ENCODE assay signal across 1 cellular context in genomic region chr5:62256161-62257017, GRCh38.
TF ChIP-seq lines count a peak whose summit lies in the region.

No MANE protein-coding gene starts in this region.

TF ChIP-seq in GM12878, 131 proteins besides CTCF, POLR2A, EP300 and RAD21 (continued from another document and continues in another):
- TF ChIP-seq SKIL (IDR thresholded peaks at IDR 0.05; ENCODE audit: low read depth, poor library complexity, severe bottlenecking) (peak; percentile 18), CBFB (IDR thresholded peaks at IDR 0.05; ENCODE audit: low read depth) (0 out of 2 replicates have a peak, but pooled peaks have one; percentile 45), HDGF (IDR thresholded peaks at IDR 0.05) (peak; percentile 36; the same call in 1 of the 2 replicates), EED (IDR thresholded peaks at IDR 0.05; ENCODE audit: low read depth) (no peak), DPF2 (IDR thresholded peaks at IDR 0.05) (peak; percentile 86), CREB1 (IDR thresholded peaks at IDR 0.05; ENCODE audit: low read depth) (no peak), ZBTB40 (IDR thresholded peaks at IDR 0.05; ENCODE audit: borderline replicate concordance) (no peak; the same call in 1 of the 2 replicates), REST (IDR thresholded peaks at IDR 0.05; ENCODE audit: low read depth, low read length) (no peak), SPI1 (IDR thresholded peaks at IDR 0.05; ENCODE audit: borderline replicate concordance, insufficient read depth, low read depth, low read length) (peak; percentile 60; the same call in 1 of the 2 replicates), GATAD2B (conservative IDR thresholded peaks at IDR 0.05; ENCODE audit: low read depth) (no peak; the same call in 1 of the 2 replicates), SREBF1 (IDR thresholded peaks at IDR 0.05; ENCODE audit: low read length) (no peak), KAT2A (conservative IDR thresholded peaks at IDR 0.05; ENCODE audit: control insufficient read depth, low read depth, low read length) (no peak), TBL1XR1 (IDR thresholded peaks at IDR 0.05; ENCODE audit: low read depth, low read length) (no peak), IRF3 (IDR thresholded peaks at IDR 0.05) (no peak), GABPA (IDR thresholded peaks at IDR 0.05; ENCODE audit: low read depth) (0 out of 2 replicates have a peak, but pooled peaks have one; percentile 30), TAF1 (IDR thresholded peaks at IDR 0.05; ENCODE audit: borderline replicate concordance, low read depth, low read length) (no peak), E4F1 (IDR thresholded peaks at IDR 0.05; ENCODE audit: borderline replicate concordance, partially characterized antibody) (no peak), MYB (IDR thresholded peaks at IDR 0.05; ENCODE audit: borderline replicate concordance, low read depth, low read length) (no peak), HDAC6 (IDR thresholded peaks at IDR 0.05; ENCODE audit: unreplicated experiment) (no peak), TCF3 (IDR thresholded peaks at IDR 0.05; ENCODE audit: borderline replicate concordance, insufficient read depth, low read depth, low read length) (no peak), SIN3A (IDR thresholded peaks at IDR 0.05; ENCODE audit: low read depth, low read length) (no peak), WRNIP1 (IDR thresholded peaks at IDR 0.05; ENCODE audit: borderline replicate concordance, low read depth, low read length) (no peak), LARP7 (IDR thresholded peaks at IDR 0.05) (no peak), ATF2 (IDR thresholded peaks at IDR 0.05; ENCODE audit: low read length) (no peak), EZH2 (IDR thresholded peaks at IDR 0.05; ENCODE audit: borderline replicate concordance, control insufficient read depth, low read depth, low read length) (no peak), IKZF1 (conservative IDR thresholded peaks at IDR 0.05) (peak; percentile 85), ZNF622 (IDR thresholded peaks at IDR 0.05) (no peak), RELA (IDR thresholded peaks at IDR 0.05; ENCODE audit: borderline replicate concordance, partially characterized antibody) (no peak), POLR2AphosphoS2 (IDR thresholded peaks at IDR 0.05; ENCODE audit: low read depth, low read length) (no peak), BCL11A (IDR thresholded peaks at IDR 0.05; ENCODE audit: low read depth, low read length) (no peak), EGR1 (IDR thresholded peaks at IDR 0.05; ENCODE audit: borderline replicate concordance in 1 of 2, low read depth in 2 of 2, low read length in 2 of 2) (no peak), NR2C1 (IDR thresholded peaks at IDR 0.05) (no peak), RBBP5 (conservative IDR thresholded peaks at IDR 0.05) (no peak), E2F8 (IDR thresholded peaks at IDR 0.05; ENCODE audit: low read depth, partially characterized antibody) (no peak)
- TF ChIP-seq, protein P1, sequence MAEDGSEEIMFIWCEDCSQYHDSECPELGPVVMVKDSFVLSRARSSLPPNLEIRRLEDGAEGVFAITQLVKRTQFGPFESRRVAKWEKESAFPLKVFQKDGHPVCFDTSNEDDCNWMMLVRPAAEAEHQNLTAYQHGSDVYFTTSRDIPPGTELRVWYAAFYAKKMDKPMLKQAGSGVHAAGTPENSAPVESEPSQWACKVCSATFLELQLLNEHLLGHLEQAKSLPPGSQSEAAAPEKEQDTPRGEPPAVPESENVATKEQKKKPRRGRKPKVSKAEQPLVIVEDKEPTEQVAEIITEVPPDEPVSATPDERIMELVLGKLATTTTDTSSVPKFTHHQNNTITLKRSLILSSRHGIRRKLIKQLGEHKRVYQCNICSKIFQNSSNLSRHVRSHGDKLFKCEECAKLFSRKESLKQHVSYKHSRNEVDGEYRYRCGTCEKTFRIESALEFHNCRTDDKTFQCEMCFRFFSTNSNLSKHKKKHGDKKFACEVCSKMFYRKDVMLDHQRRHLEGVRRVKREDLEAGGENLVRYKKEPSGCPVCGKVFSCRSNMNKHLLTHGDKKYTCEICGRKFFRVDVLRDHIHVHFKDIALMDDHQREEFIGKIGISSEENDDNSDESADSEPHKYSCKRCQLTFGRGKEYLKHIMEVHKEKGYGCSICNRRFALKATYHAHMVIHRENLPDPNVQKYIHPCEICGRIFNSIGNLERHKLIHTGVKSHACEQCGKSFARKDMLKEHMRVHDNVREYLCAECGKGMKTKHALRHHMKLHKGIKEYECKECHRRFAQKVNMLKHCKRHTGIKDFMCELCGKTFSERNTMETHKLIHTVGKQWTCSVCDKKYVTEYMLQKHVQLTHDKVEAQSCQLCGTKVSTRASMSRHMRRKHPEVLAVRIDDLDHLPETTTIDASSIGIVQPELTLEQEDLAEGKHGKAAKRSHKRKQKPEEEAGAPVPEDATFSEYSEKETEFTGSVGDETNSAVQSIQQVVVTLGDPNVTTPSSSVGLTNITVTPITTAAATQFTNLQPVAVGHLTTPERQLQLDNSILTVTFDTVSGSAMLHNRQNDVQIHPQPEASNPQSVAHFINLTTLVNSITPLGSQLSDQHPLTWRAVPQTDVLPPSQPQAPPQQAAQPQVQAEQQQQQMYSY (CRISPR knock-in tag; IDR thresholded peaks at IDR 0.05): no peak
- TF ChIP-seq, protein P2, sequence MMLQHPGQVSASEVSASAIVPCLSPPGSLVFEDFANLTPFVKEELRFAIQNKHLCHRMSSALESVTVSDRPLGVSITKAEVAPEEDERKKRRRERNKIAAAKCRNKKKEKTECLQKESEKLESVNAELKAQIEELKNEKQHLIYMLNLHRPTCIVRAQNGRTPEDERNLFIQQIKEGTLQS (IDR thresholded peaks at IDR 0.05; ENCODE audit: borderline replicate concordance, extremely low read depth, low read depth, low read length): peak; percentile 12; the same call in 1 of the 2 replicates
